In genomic region chr11:86438685-86439084, GRCh38 we compare ENCODE assay signal across 14 cellular contexts.
DNase-seq lines count a peak whose midpoint lies in the region; ATAC-seq and FAIRE-seq lines count a peak whose summit lies in the region.
"Had no signal": no experiment of that assay in that cellular context is flagged by ENCODE, and none has a peak within 500 bp of the region (broad histone marks: within the 10 kb centered on the region; RNA-seq: fewer than 3 reads in every experiment).

No MANE protein-coding gene starts in this region.

- ATAC-seq in GM21367 (IDR thresholded peaks at IDR 0.05; ENCODE audit: unreplicated experiment) (no peak), HG03571 (IDR thresholded peaks at IDR 0.05; ENCODE audit: unreplicated experiment) (no peak)
- ATAC-seq: left colon; naive thymus-derived CD8-positive, alpha-beta T cell; psoas muscle had no signal

- FAIRE-seq in HTR-8/SVneo (lab: Jason Lieb, UNC) = peak; percentile 49

- in situ Hi-C loops in Caki2 (cut with HindIII; ENCODE audit: low pct_unique_long_range_greater_than_20kb, low sequenced_read_pairs) (no loop called here), G401 (cut with HindIII; ENCODE audit: low sequenced_read_pairs) (no loop called here)

- DNase-seq in Caki2 (ENCODE audit: low read depth) (peak; percentile 73), HTR-8/SVneo (ENCODE audit: insufficient read length, low spot score) (peak; percentile 42), amniotic epithelial cell (ENCODE audit: low read depth) (peak; percentile 90), glomerular visceral epithelial cell (ENCODE audit: extremely low spot score) (peak; percentile 46), amygdala (lab: John Stamatoyannopoulos, UW) (no peak), G401 (ENCODE audit: low spot score) (no peak)
- DNase-seq: activated gamma-delta T cell; head of caudate nucleus; left colon; naive thymus-derived CD8-positive, alpha-beta T cell; NK-92 treated with Interleukin-12 subunit alpha and Interleukin-12 subunit beta, amount 100 ng/mL, for 24 hours; psoas muscle had no signal

Comparison
In these comparisons a context has a peak if more than half of its experiments do, and no peak if none do; other contexts are left out.
1. DNase-seq: peak in Caki2 (single experiment), HTR-8/SVneo (single experiment), amniotic epithelial cell (single experiment) and glomerular visceral epithelial cell (single experiment); none in amygdala (0 of 56) and G401 (single experiment).